8 cellular contexts compared by ENCODE assay signal in the genomic region with DNA sequence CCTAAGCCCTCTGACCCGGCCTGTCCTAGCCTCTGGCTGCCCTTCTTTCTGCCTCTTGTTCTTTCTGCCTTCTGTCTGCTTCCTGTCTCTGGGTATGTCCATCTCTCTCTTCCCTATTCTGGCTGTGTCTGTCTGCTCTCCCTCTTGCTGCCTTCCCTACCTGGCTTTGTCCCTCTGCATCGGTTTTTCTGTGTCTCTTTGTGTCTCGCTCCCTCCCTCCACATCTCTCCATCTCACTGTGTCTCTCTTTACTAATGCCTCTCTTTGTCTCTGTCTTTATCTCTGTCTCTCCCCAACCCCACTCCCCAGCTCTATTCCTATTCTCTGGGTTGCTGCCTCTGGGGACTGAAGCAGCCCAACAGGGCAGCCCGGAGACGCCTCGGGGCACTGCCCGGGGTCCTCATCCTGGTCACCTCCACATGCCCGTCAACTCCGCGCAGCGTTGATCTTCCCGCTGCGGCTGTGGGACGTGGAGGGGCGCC.
DNase-seq lines count a peak whose midpoint lies in the region; ATAC-seq and TF ChIP-seq lines count a peak whose summit lies in the region.

No MANE protein-coding gene starts in this region.

- H3K4me1 ChIP-seq in parathyroid adenoma, result peaks cover 18% of the 10 kb centered on the region

- H3K27ac ChIP-seq in parathyroid adenoma, result no peak overlapping the region

- no peak overlapping the region for H3K9ac ChIP-seq in parathyroid adenoma

- H3K4me3 ChIP-seq in parathyroid adenoma (ENCODE audit: low read depth, low read length), result no peak overlapping the region

- H3K9me3 ChIP-seq in parathyroid adenoma (ENCODE audit: control insufficient read depth, low read length), result no peaks in the 10 kb centered on the region

- peaks cover 6% of the 10 kb centered on the region for H3K27me3 ChIP-seq in parathyroid adenoma (ENCODE audit: control insufficient read depth, insufficient read depth, low read length)

- TF ChIP-seq CTCF in parathyroid adenoma (IDR thresholded peaks at IDR 0.05), result no peak

- no peaks in the 10 kb centered on the region for H3K79me2 ChIP-seq in parathyroid adenoma

- peak; percentile 38 for DNase-seq in NCI-H510A treated with DMSO at 0.1 percent for 48 hours (lab: John Stamatoyannopoulos, UW)
- DNase-seq in NCI-H510A (lab: John Stamatoyannopoulos, UW), result no peak
- peak; percentile 61 for DNase-seq in NCI-H748 treated with DMSO at 0.1 percent for 48 hours (lab: John Stamatoyannopoulos, UW)
- DNase-seq in ecto neural progenitor cell (ENCODE audit: low spot score), result peak; percentile 70
- no peak for DNase-seq in activated CD4-positive, CD25-positive, alpha-beta regulatory T cell (lab: John Stamatoyannopoulos, UW)
- no peak for DNase-seq in NCI-H774 (lab: John Stamatoyannopoulos, UW)

- no peak for ATAC-seq in HG02870 (IDR thresholded peaks at IDR 0.05; ENCODE audit: unreplicated experiment)

- peak overlapping the region; percentile 65 for H2AFZ ChIP-seq in parathyroid adenoma

- no peaks in the 10 kb centered on the region for H3K36me3 ChIP-seq in parathyroid adenoma (ENCODE audit: control insufficient read depth, insufficient read depth, low read length)

- no peak overlapping the region for H3K4me2 ChIP-seq in parathyroid adenoma (ENCODE audit: low read length)

Comparison
In these comparisons a context has a peak if more than half of its experiments do, and no peak if none do; other contexts are left out.
1. DNase-seq: peak in NCI-H510A treated with DMSO at 0.1 percent for 48 hours (single experiment), NCI-H748 treated with DMSO at 0.1 percent for 48 hours (single experiment) and ecto neural progenitor cell (single experiment); none in NCI-H510A (single experiment), activated CD4-positive, CD25-positive, alpha-beta regulatory T cell (0 of 4) and NCI-H774 (single experiment).